ENCODE assay signal across 1 cellular context in genomic region chr7:94972296-94972695, GRCh38.
TF ChIP-seq lines count a peak whose summit lies in the region.

No MANE protein-coding gene starts in this region.

TF ChIP-seq in HepG2, 621 proteins besides CTCF, POLR2A, EP300 and RAD21 (continued from another document and continues in another):
- peak; percentile 60 for TF ChIP-seq FOXP4 (CRISPR knock-in tag; IDR thresholded peaks at IDR 0.05)
- TF ChIP-seq NCOR1 (IDR thresholded peaks at IDR 0.05; ENCODE audit: borderline replicate concordance, low read length): no peak
- peak; percentile 76 for TF ChIP-seq SAP130 (CRISPR knock-in tag; IDR thresholded peaks at IDR 0.05; ENCODE audit: low read depth)
- peak; percentile 96 for TF ChIP-seq ZNF362 (CRISPR knock-in tag; IDR thresholded peaks at IDR 0.05; ENCODE audit: borderline replicate concordance)
- peak; percentile 82; the same call in 1 of the 2 replicates for TF ChIP-seq ZNF609 (CRISPR knock-in tag; IDR thresholded peaks at IDR 0.05; ENCODE audit: borderline replicate concordance)
- TF ChIP-seq SIN3A (IDR thresholded peaks at IDR 0.05; ENCODE audit: borderline replicate concordance, low read depth, low read length): no peak
- peak; percentile 35; the same call in 1 of the 2 replicates for TF ChIP-seq SIX4 (CRISPR knock-in tag; IDR thresholded peaks at IDR 0.05)
- TF ChIP-seq GLI4 (CRISPR knock-in tag; IDR thresholded peaks at IDR 0.05; ENCODE audit: borderline replicate concordance): no peak
- TF ChIP-seq PRDM10 (CRISPR knock-in tag; IDR thresholded peaks at IDR 0.05; ENCODE audit: low read depth): no peak
- TF ChIP-seq ZNF615 (CRISPR knock-in tag; IDR thresholded peaks at IDR 0.05; ENCODE audit: borderline replicate concordance): no peak
- no peak for TF ChIP-seq MYNN (CRISPR knock-in tag; IDR thresholded peaks at IDR 0.05; ENCODE audit: low read depth)
- no peak for TF ChIP-seq ZNF180 (CRISPR knock-in tag; IDR thresholded peaks at IDR 0.05; ENCODE audit: borderline replicate concordance, low read depth)
- no peak; the same call in 1 of the 2 replicates for TF ChIP-seq HNF4G (IDR thresholded peaks at IDR 0.05; ENCODE audit: borderline replicate concordance, low read depth, low read length)
- no peak for TF ChIP-seq HNF4G (CRISPR knock-in tag; IDR thresholded peaks at IDR 0.05; ENCODE audit: borderline replicate concordance, low read depth)
- TF ChIP-seq ZMYM3 (CRISPR knock-in tag; IDR thresholded peaks at IDR 0.05): no peak
- 0 out of 2 replicates have a peak, but pooled peaks have one; percentile 27 for TF ChIP-seq MIXL1 (CRISPR knock-in tag; IDR thresholded peaks at IDR 0.05)
- no peak for TF ChIP-seq ZBTB4 (CRISPR knock-in tag; IDR thresholded peaks at IDR 0.05; ENCODE audit: borderline replicate concordance)
- no peak for TF ChIP-seq MLXIP (CRISPR knock-in tag; IDR thresholded peaks at IDR 0.05; ENCODE audit: borderline replicate concordance)
- TF ChIP-seq FOXA1 (IDR thresholded peaks at IDR 0.05): no peak
- 0 out of 2 replicates have a peak, but pooled peaks have one; percentile 12 for TF ChIP-seq FOXA1 (CRISPR knock-in tag; IDR thresholded peaks at IDR 0.05)
- no peak for TF ChIP-seq CENPBD1 (CRISPR knock-in tag; IDR thresholded peaks at IDR 0.05; ENCODE audit: borderline replicate concordance, low read depth)
- TF ChIP-seq ZNF850 (CRISPR knock-in tag; conservative IDR thresholded peaks at IDR 0.05): no peak
- TF ChIP-seq ATF2 (CRISPR knock-in tag; IDR thresholded peaks at IDR 0.05): no peak
- no peak for TF ChIP-seq TAF1 (CRISPR knock-in tag; IDR thresholded peaks at IDR 0.05)
- TF ChIP-seq FLYWCH1 (CRISPR knock-in tag; IDR thresholded peaks at IDR 0.05): no peak
- TF ChIP-seq AKAP8 (CRISPR knock-in tag; IDR thresholded peaks at IDR 0.05): no peak
- TF ChIP-seq PITX1 (CRISPR knock-in tag; IDR thresholded peaks at IDR 0.05): 0 out of 2 replicates have a peak, but pooled peaks have one; percentile 25
- TF ChIP-seq TAF15 (IDR thresholded peaks at IDR 0.05; ENCODE audit: low read depth, low read length, poor library complexity, severe bottlenecking): no peak
- no peak for TF ChIP-seq ZBTB49 (CRISPR knock-in tag; IDR thresholded peaks at IDR 0.05; ENCODE audit: borderline replicate concordance)
- TF ChIP-seq HNRNPH1 (optimal IDR thresholded peaks at IDR 0.05; ENCODE audit: low read depth, low read length): no peak
- TF ChIP-seq ATF3 (CRISPR knock-in tag; IDR thresholded peaks at IDR 0.05): no peak
- no peak for TF ChIP-seq IKZF4 (CRISPR knock-in tag; IDR thresholded peaks at IDR 0.05; ENCODE audit: borderline replicate concordance, low read depth, not compliant biosample characterization)
- TF ChIP-seq ZNF546 (CRISPR knock-in tag; conservative IDR thresholded peaks at IDR 0.05): no peak
